ENCODE assay signal across 9 cellular contexts in the genomic region with DNA sequence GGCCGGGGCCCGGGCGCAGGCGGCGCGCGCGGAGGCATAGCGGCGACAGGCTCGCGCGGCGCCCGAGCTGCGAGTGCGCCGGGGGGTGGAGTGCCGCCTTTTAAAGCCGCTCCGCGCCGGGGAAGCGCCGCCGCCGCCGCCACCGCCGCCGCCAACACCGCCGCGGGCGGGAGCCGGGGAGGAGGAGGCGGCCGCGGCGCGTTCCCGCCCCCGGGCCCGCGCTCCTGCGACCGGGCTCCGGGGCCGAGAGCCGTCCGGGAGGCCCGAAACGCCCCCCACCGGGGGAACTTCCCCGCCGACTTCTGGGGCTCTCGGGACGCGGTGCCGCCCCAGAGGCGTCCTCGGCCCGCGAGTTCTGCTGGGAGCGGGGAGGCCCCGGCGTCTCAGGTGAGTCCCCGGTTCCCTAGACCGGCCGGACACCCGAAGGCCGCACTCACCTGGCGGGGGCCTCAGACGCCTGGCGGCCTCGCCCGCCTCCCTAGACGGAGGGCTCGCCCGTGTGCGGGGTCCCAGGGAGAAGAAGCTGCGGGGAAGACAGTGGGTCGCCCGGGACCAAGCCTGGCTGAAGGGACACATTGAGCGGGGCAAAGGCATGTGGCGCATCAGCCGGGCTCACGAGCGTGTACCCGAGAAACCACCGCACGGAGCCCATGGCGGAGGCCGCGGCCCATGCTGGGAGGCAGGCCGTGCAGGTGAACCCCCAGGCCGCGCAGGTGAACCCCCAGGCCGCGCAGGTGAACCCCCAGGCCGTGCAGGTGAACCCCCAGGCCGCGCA. TPM values are rescaled to one million over a fixed set of nuclear protein-coding genes. Genes with fewer than 3 reads are reported as not detected.
DNase-seq lines count a peak whose midpoint lies in the region; ATAC-seq and TF ChIP-seq lines count a peak whose summit lies in the region.
"Had no signal": no experiment of that assay in that cellular context is flagged by ENCODE, and none has a peak within 500 bp of the region (broad histone marks: within the 10 kb centered on the region; RNA-seq: fewer than 3 reads in every experiment).

A gene (minus strand): TSS at position 75 of the 775 bp plus-strand sequence. CDS start 37 bp downstream, at position 38.

- H3K4me3 ChIP-seq in testis, result peak within 1 kb of the TSS; percentile 49 to 61
- H3K4me3 ChIP-seq: GM12878 had no signal

- intact Hi-C loops in testis (cut with DNase I; ENCODE audit: low total_unique reads), result no loop called here

- DNase-seq in stimulated activated naive CD8-positive, alpha-beta T cell treated with anti-CD3 and anti-CD28 coated beads, Interleukin-15, Interleukin-2, amounts not matched to agents 100 U/mL and 50 U/mL, for 24 hours, result no peak
- DNase-seq in left lobe of liver (ENCODE audit: low spot score) (peak; percentile 78), testis (no peak), retina (no peak), NCI-H774 (lab: John Stamatoyannopoulos, UW) (no peak)

- no peak for TF ChIP-seq POLR2A in testis (IDR thresholded peaks at IDR 0.05)

- peaks cover 6% of the 10 kb centered on the region for H3K4me1 Mint-ChIP-seq in stimulated activated naive CD8-positive, alpha-beta T cell treated with anti-CD3 and anti-CD28 coated beads, Interleukin-15, Interleukin-2, amounts not matched to agents 100 ng/mL and 50 ng/mL, for 24 hours (ENCODE audit: low read depth)
- peaks cover 41% of the 10 kb centered on the region for H3K4me1 Mint-ChIP-seq in brain

- TF ChIP-seq CTCF in brain (conservative IDR thresholded peaks at IDR 0.05) (no peak), testis (IDR thresholded peaks at IDR 0.05) (no peak)

- H3K27ac Mint-ChIP-seq in stimulated activated naive CD8-positive, alpha-beta T cell treated with anti-CD3 and anti-CD28 coated beads, Interleukin-15, Interleukin-2, amounts not matched to agents 100 ng/mL and 50 ng/mL, for 24 hours, result no peak within 1 kb of the TSS
- peak within 1 kb of the TSS in 1 of 5 experiments; percentile 32 for H3K27ac Mint-ChIP-seq in brain

- no peak for ATAC-seq in stimulated activated naive CD8-positive, alpha-beta T cell treated with anti-CD3 and anti-CD28 coated beads, Interleukin-15, Interleukin-2, amounts not matched to agents 100 U/mL and 50 U/mL, for 24 hours
- ATAC-seq in left lobe of liver, result peak; percentile 78
- no peak for ATAC-seq in HG02884 (IDR thresholded peaks at IDR 0.05; ENCODE audit: unreplicated experiment)
- ATAC-seq: GM12878 had no signal

- peak within 1 kb of the TSS; percentile 39 for H3K4me3 Mint-ChIP-seq in stimulated activated naive CD8-positive, alpha-beta T cell treated with anti-CD3 and anti-CD28 coated beads, Interleukin-15, Interleukin-2, amounts not matched to agents 100 ng/mL and 50 ng/mL, for 24 hours
- H3K4me3 Mint-ChIP-seq in brain, result peak within 1 kb of the TSS; percentile 70 to 81 (median 76)

- H3K36me3 ChIP-seq in testis (ENCODE audit: low read depth, missing control alignments), result no peaks in the 10 kb centered on the region

- H3K9me3 Mint-ChIP-seq in stimulated activated naive CD8-positive, alpha-beta T cell treated with anti-CD3 and anti-CD28 coated beads, Interleukin-15, Interleukin-2, amounts not matched to agents 100 ng/mL and 50 ng/mL, for 24 hours, result no peaks in the 10 kb centered on the region
- peaks cover 0 to 10% (median 0%) of the 10 kb centered on the region in 5 experiments for H3K9me3 Mint-ChIP-seq in brain

- no peaks in the 10 kb centered on the region for H3K36me3 Mint-ChIP-seq in stimulated activated naive CD8-positive, alpha-beta T cell treated with anti-CD3 and anti-CD28 coated beads, Interleukin-15, Interleukin-2, amounts not matched to agents 100 ng/mL and 50 ng/mL, for 24 hours (ENCODE audit: low read depth)
- H3K36me3 Mint-ChIP-seq in brain, result no peaks in the 10 kb centered on the region

- 37% methylated on average over 42 of the region's 103 CpGs; no CpG with 5 or more reads in 1 of the 2 donors for WGBS in testis, 2 donors

- peak within 1 kb of the TSS; percentile 77 for H3K27ac ChIP-seq in testis

- H3K4me1 ChIP-seq in testis, result peaks cover 9% of the 10 kb centered on the region

- no peaks in the 10 kb centered on the region for H3K27me3 ChIP-seq in testis

- H3K27me3 Mint-ChIP-seq in stimulated activated naive CD8-positive, alpha-beta T cell treated with anti-CD3 and anti-CD28 coated beads, Interleukin-15, Interleukin-2, amounts not matched to agents 100 ng/mL and 50 ng/mL, for 24 hours, result peaks cover 58% of the 10 kb centered on the region
- peaks cover 55% of the 10 kb centered on the region for H3K27me3 Mint-ChIP-seq in brain

- no peaks in the 10 kb centered on the region for H3K9me3 ChIP-seq in testis

RNA-seq across cellular contexts. Expression of the gene that starts here (rescaled TPM):
- polyA plus RNA-seq in brain (ENCODE audit: insufficient read depth, low read depth, low replicate concordance) (31.9 TPM), testis (ENCODE audit: insufficient read depth, low read depth, low replicate concordance) (43.9 TPM)
- total RNA-seq in left lobe of liver (180 TPM), testis (100 to 1,000 TPM in 1 of 2 donors, 10 to 100 TPM in 1; 95.4 to 156 TPM)
